33 cellular contexts compared by ENCODE assay signal in the genomic region with DNA sequence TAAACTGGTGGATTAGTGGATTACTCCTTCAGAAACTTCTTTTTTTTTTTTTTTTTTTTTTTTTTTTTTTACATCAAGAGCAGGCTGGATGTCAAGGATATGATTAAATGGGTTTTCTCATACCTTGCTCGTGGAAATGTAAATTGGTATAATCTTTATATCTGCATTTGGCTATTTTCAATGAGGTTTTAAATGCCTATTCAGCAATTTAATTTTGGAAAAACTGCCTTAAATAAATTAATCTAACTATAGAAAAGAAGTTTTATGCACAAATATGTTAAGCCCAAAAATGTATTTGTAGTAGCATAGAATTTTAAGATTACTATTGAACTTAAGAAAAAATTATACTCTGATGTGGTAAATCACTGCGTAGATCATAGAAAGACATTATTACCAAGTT. TPM values are rescaled to one million over a fixed set of nuclear protein-coding genes. Genes with fewer than 3 reads are reported as not detected.
"Had no signal": no experiment of that assay in that cellular context is flagged by ENCODE, and none has a peak within 500 bp of the region (broad histone marks: within the 10 kb centered on the region; RNA-seq: fewer than 3 reads in every experiment).

No MANE protein-coding gene starts in this region.

- H3K36me3 ChIP-seq: adrenal gland, colonic mucosa, esophagus muscularis mucosa, gastrocnemius medialis, heart left ventricle, WERI-Rb-1 had no signal

- H3K4me1 ChIP-seq: adrenal gland, body of pancreas, colonic mucosa, esophagus muscularis mucosa, foreskin keratinocyte, gastrocnemius medialis, heart left ventricle had no signal

- DNase-seq: activated B cell treated with CpG ODN at 0.5 μM for 24 hours; activated CD4-positive, alpha-beta memory T cell treated with anti-CD3 and anti-CD28 coated beads for 36 hours; activated CD4-positive, alpha-beta T cell treated with anti-CD3 and anti-CD28 coated beads for 48 hours; activated CD8-positive, alpha-beta memory T cell treated with anti-CD3 and anti-CD28 coated beads, Interleukin-2, amount 10 ng/mL, durations not matched to agents 7 days and 5 days; activated CD8-positive, alpha-beta memory T cell treated with anti-CD3 and anti-CD28 coated beads, Interleukin-2, amount 50 U/mL, for 4 hours; activated CD8-positive, alpha-beta T cell treated with anti-CD3 and anti-CD28 coated beads, Interleukin-2, amount 10 ng/mL, durations not matched to agents 7 days and 5 days; activated effector memory CD4-positive, alpha-beta T cell treated with anti-CD3 and anti-CD28 coated beads, Interleukin-2, amount 50 U/mL, for 16 hours; activated naive CD4-positive, alpha-beta T cell treated with anti-CD3 and anti-CD28 coated beads for 36 hours; activated naive CD8-positive, alpha-beta T cell treated with anti-CD3 and anti-CD28 coated beads for 36 hours; activated naive CD8-positive, alpha-beta T cell treated with anti-CD3 and anti-CD28 coated beads, Interleukin-2, amount 50 U/mL, for 24 hours; activated T-cell treated with anti-CD3 and anti-CD28 coated beads, Interleukin-2, amount 50 U/mL, for 1 hour; activated T-cell treated with anti-CD3 and anti-CD28 coated beads, Interleukin-2, amount 50 U/mL, for 48 hours; adrenal gland; amygdala; aorta; body of pancreas; caudate nucleus; colonic mucosa; effector CD8-positive, alpha-beta T cell; foreskin keratinocyte; gastrocnemius medialis; glutamatergic neuron; heart left ventricle; T-helper 1 cell; T-helper 17 cell; T1000; WERI-Rb-1 had no signal

- H3K27ac Mint-ChIP-seq: activated B cell treated with CpG ODN at 0.5 μM for 24 hours; activated CD4-positive, alpha-beta memory T cell treated with anti-CD3 and anti-CD28 coated beads for 36 hours; activated CD8-positive, alpha-beta memory T cell treated with anti-CD3 and anti-CD28 coated beads, Interleukin-2, amount 10 ng/mL, durations not matched to agents 7 days and 5 days; activated CD8-positive, alpha-beta T cell treated with anti-CD3 and anti-CD28 coated beads, Interleukin-2, amount 10 ng/mL, durations not matched to agents 7 days and 5 days; activated naive CD4-positive, alpha-beta T cell treated with anti-CD3 and anti-CD28 coated beads for 36 hours; activated naive CD4-positive, alpha-beta T cell treated with anti-CD3 and anti-CD28 coated beads, Interleukin-2, amount 50 U/mL, for 24 hours; activated naive CD8-positive, alpha-beta T cell treated with anti-CD3 and anti-CD28 coated beads for 36 hours; activated naive CD8-positive, alpha-beta T cell treated with anti-CD3 and anti-CD28 coated beads, Interleukin-2, amount 50 U/mL, for 24 hours; activated T-helper 1 cell treated with anti-CD3 and anti-CD28 coated beads, Interleukin-12 subunit alpha, Interleukin-12 subunit beta, Interleukin-2, Interleukin-4 antibody, amounts not matched to agents 30 ng/mL and 10 ng/mL and 1 ng/mL, durations not matched to agents 14 hours and 24 hours and 36 hours; activated T-helper 2 cell treated with anti-CD3 and anti-CD28 coated beads, Interferon-gamma antibody, Interleukin-2, Interleukin-4, amounts not matched to agents 10 μg/mL and 5 μg/mL and 100 μg/mL, durations not matched to agents 14 hours and 24 hours and 36 hours; T-helper 17 cell; T-helper 2 cell treated with Interferon-gamma antibody and Interleukin-4, amounts not matched to agents 5 μg/mL and 100 μg/mL, for 36 hours had no signal

- H3K9me3 Mint-ChIP-seq: activated B cell treated with CpG ODN at 0.5 μM for 24 hours; activated CD4-positive, alpha-beta memory T cell treated with anti-CD3 and anti-CD28 coated beads for 36 hours; activated naive CD4-positive, alpha-beta T cell treated with anti-CD3 and anti-CD28 coated beads for 36 hours; activated naive CD4-positive, alpha-beta T cell treated with anti-CD3 and anti-CD28 coated beads, Interleukin-2, amount 50 U/mL, for 24 hours; activated naive CD8-positive, alpha-beta T cell treated with anti-CD3 and anti-CD28 coated beads for 36 hours; activated naive CD8-positive, alpha-beta T cell treated with anti-CD3 and anti-CD28 coated beads, Interleukin-2, amount 50 U/mL, for 24 hours; activated T-helper 1 cell treated with anti-CD3 and anti-CD28 coated beads, Interleukin-12 subunit alpha, Interleukin-12 subunit beta, Interleukin-2, Interleukin-4 antibody, amounts not matched to agents 30 ng/mL and 10 ng/mL and 1 ng/mL, durations not matched to agents 14 hours and 24 hours and 36 hours; activated T-helper 2 cell treated with anti-CD3 and anti-CD28 coated beads, Interferon-gamma antibody, Interleukin-2, Interleukin-4, amounts not matched to agents 10 μg/mL and 5 μg/mL and 100 μg/mL, durations not matched to agents 14 hours and 24 hours and 36 hours; T-helper 2 cell treated with Interferon-gamma antibody and Interleukin-4, amounts not matched to agents 5 μg/mL and 100 μg/mL, for 36 hours had no signal

- H3K36me3 Mint-ChIP-seq: activated CD4-positive, alpha-beta memory T cell treated with anti-CD3 and anti-CD28 coated beads for 36 hours; activated CD8-positive, alpha-beta memory T cell treated with anti-CD3 and anti-CD28 coated beads, Interleukin-2, amount 10 ng/mL, durations not matched to agents 7 days and 5 days; activated naive CD4-positive, alpha-beta T cell treated with anti-CD3 and anti-CD28 coated beads, Interleukin-2, amount 50 U/mL, for 24 hours; activated naive CD8-positive, alpha-beta T cell treated with anti-CD3 and anti-CD28 coated beads for 36 hours had no signal

- H3K27me3 ChIP-seq: adrenal gland, body of pancreas, colonic mucosa, esophagus muscularis mucosa, gastrocnemius medialis had no signal

- ATAC-seq: activated CD4-positive, CD25-positive, alpha-beta regulatory T cell treated with anti-CD3 and anti-CD28 coated beads, Interleukin-2, amount 50 U/mL, for 24 hours; activated CD8-positive, alpha-beta memory T cell treated with anti-CD3 and anti-CD28 coated beads, Interleukin-2, amount 10 ng/mL, durations not matched to agents 7 days and 5 days; activated CD8-positive, alpha-beta T cell treated with anti-CD3 and anti-CD28 coated beads, Interleukin-2, amount 10 ng/mL, durations not matched to agents 7 days and 5 days; activated naive CD8-positive, alpha-beta T cell treated with anti-CD3 and anti-CD28 coated beads, Interleukin-2, amount 50 U/mL, for 24 hours; body of pancreas; foreskin keratinocyte; gastrocnemius medialis; heart left ventricle; T-helper 17 cell had no signal

- H3K9me3 ChIP-seq: adrenal gland, body of pancreas, colonic mucosa, esophagus muscularis mucosa, gastrocnemius medialis, heart left ventricle had no signal

- H3K4me3 Mint-ChIP-seq: activated B cell treated with CpG ODN at 0.5 μM for 24 hours; activated CD4-positive, alpha-beta memory T cell treated with anti-CD3 and anti-CD28 coated beads for 36 hours; activated CD8-positive, alpha-beta memory T cell treated with anti-CD3 and anti-CD28 coated beads, Interleukin-2, amount 10 ng/mL, durations not matched to agents 7 days and 5 days; activated CD8-positive, alpha-beta T cell treated with anti-CD3 and anti-CD28 coated beads, Interleukin-2, amount 10 ng/mL, durations not matched to agents 7 days and 5 days; activated naive CD4-positive, alpha-beta T cell treated with anti-CD3 and anti-CD28 coated beads for 36 hours; activated naive CD4-positive, alpha-beta T cell treated with anti-CD3 and anti-CD28 coated beads, Interleukin-2, amount 50 U/mL, for 24 hours; activated naive CD8-positive, alpha-beta T cell treated with anti-CD3 and anti-CD28 coated beads for 36 hours; activated naive CD8-positive, alpha-beta T cell treated with anti-CD3 and anti-CD28 coated beads, Interleukin-2, amount 50 U/mL, for 24 hours; activated T-helper 1 cell treated with anti-CD3 and anti-CD28 coated beads, Interleukin-12 subunit alpha, Interleukin-12 subunit beta, Interleukin-2, Interleukin-4 antibody, amounts not matched to agents 30 ng/mL and 10 ng/mL and 1 ng/mL, durations not matched to agents 14 hours and 24 hours and 36 hours; T-helper 17 cell; T-helper 2 cell treated with Interferon-gamma antibody and Interleukin-4, amounts not matched to agents 5 μg/mL and 100 μg/mL, for 36 hours had no signal

- H3K4me1 Mint-ChIP-seq: activated B cell treated with CpG ODN at 0.5 μM for 24 hours; activated CD8-positive, alpha-beta memory T cell treated with anti-CD3 and anti-CD28 coated beads, Interleukin-2, amount 10 ng/mL, durations not matched to agents 7 days and 5 days; activated naive CD4-positive, alpha-beta T cell treated with anti-CD3 and anti-CD28 coated beads, Interleukin-2, amount 50 U/mL, for 24 hours; activated naive CD8-positive, alpha-beta T cell treated with anti-CD3 and anti-CD28 coated beads for 36 hours; activated naive CD8-positive, alpha-beta T cell treated with anti-CD3 and anti-CD28 coated beads, Interleukin-2, amount 50 U/mL, for 24 hours; T-helper 17 cell had no signal

- H3K4me3 ChIP-seq: adrenal gland, body of pancreas, colonic mucosa, esophagus muscularis mucosa, gastrocnemius medialis, heart left ventricle had no signal

- H3K27ac ChIP-seq: adrenal gland, body of pancreas, colonic mucosa, esophagus muscularis mucosa, foreskin keratinocyte, gastrocnemius medialis, heart left ventricle, WERI-Rb-1 had no signal

RNA-seq across cellular contexts. Expression of a gene that starts 11.4 kb away (rescaled TPM):
- total RNA-seq: activated B cell treated with CpG ODN at 0.5 μM for 24 hours; activated CD8-positive, alpha-beta memory T cell treated with anti-CD3 and anti-CD28 coated beads, Interleukin-2, amount 10 ng/mL, durations not matched to agents 7 days and 5 days; activated CD8-positive, alpha-beta T cell treated with anti-CD3 and anti-CD28 coated beads, Interleukin-2, amount 10 ng/mL, durations not matched to agents 7 days and 5 days; activated naive CD8-positive, alpha-beta T cell treated with anti-CD3 and anti-CD28 coated beads for 36 hours; activated T-helper 1 cell treated with anti-CD3 and anti-CD28 coated beads, Interleukin-12 subunit alpha, Interleukin-12 subunit beta, Interleukin-2, Interleukin-4 antibody, amounts not matched to agents 30 ng/mL and 10 ng/mL and 1 ng/mL, durations not matched to agents 14 hours and 24 hours and 36 hours; activated T-helper 2 cell treated with anti-CD3 and anti-CD28 coated beads, Interferon-gamma antibody, Interleukin-2, Interleukin-4, amounts not matched to agents 10 μg/mL and 5 μg/mL and 100 μg/mL, durations not matched to agents 14 hours and 24 hours and 36 hours had no signal
